Comparison of ENCODE assay signal across 9 cellular contexts in the genomic region with DNA sequence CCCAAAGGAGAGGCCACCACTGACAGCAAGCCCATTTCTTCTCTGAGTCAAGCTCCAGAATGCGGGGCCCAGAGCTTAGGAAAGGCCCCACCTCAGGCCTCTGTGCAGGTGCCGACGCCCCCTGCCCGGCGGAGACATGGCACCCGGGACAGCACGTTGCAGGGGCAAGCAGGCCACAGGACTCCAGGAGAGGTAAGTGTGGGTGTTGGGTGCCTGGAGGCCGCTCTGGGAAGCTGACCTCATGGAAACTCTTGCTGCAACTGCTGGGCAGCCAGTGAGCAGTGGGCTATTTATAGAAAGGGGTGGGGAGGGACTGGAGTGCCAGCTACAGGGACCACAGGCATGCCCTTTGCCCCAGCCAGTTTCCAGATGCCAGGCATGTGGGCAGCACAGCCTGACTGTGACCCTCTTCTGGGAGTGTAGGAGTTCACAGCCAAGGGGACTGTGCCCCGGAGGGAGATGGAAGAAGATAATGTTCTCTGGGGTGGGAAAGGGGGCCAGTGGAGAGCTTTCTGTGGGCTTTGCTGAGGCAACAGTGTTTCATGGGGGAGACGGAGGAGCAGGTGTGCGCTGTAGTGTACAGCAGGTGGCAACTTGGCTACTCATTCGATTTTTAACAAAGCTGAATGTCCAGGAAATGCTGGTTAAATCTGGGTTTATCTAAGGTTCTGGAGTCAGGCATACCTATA. TPM values are rescaled to one million over a fixed set of nuclear protein-coding genes. Genes with fewer than 3 reads are reported as not detected.
A peak's percentile ranks its signal among the peaks of the same experiment; 100 is the strongest.
DNase-seq lines count a peak whose midpoint lies in the region; ATAC-seq, FAIRE-seq and TF ChIP-seq lines count a peak whose summit lies in the region.
"Had no signal": no experiment of that assay in that cellular context is flagged by ENCODE, and none has a peak within 500 bp of the region (broad histone marks: within the 10 kb centered on the region; RNA-seq: fewer than 3 reads in every experiment).

No MANE protein-coding gene starts in this region.

- H3K9me3 ChIP-seq in MG63 (peaks cover 5% of the 10 kb centered on the region), left lung (no peaks in the 10 kb centered on the region), upper lobe of left lung (no peaks in the 10 kb centered on the region)

- intact Hi-C loops in left lung (cut with DNase I) = no loop called here

- TF ChIP-seq EP300 in upper lobe of left lung (IDR thresholded peaks at IDR 0.05) = peak in 3 of 4 donors; percentile 78 to 98 (median 85)

- no peak overlapping the region for H3K4me3 ChIP-seq in MG63
- no peak overlapping the region for H3K4me3 ChIP-seq in bronchial epithelial cell (ENCODE audit: low read depth, low read length)
- no peak overlapping the region for H3K4me3 ChIP-seq in left lung
- H3K4me3 ChIP-seq in upper lobe of left lung = no peak overlapping the region

- H3K27ac ChIP-seq in left lung (peak overlapping the region; percentile 48 to 80), upper lobe of left lung (peak overlapping the region; percentile 54 to 86 (median 68))

- no peaks in the 10 kb centered on the region for H3K27me3 ChIP-seq in MG63
- no peaks in the 10 kb centered on the region for H3K27me3 ChIP-seq in bronchial epithelial cell (ENCODE audit: control insufficient read depth, insufficient read depth, low read length)
- no peaks in the 10 kb centered on the region for H3K27me3 ChIP-seq in left lung
- H3K27me3 ChIP-seq in upper lobe of left lung = no peaks in the 10 kb centered on the region

- H3K4me1 ChIP-seq in left lung (peaks cover 14 to 15% of the 10 kb centered on the region in 2 donors), upper lobe of left lung (peaks cover 14 to 29% (median 24%) of the 10 kb centered on the region in 4 donors)

- peak; percentile 73 for DNase-seq in MG63
- peak; percentile 8 for DNase-seq in bronchial epithelial cell (ENCODE audit: low read depth)
- DNase-seq in left lung = peak; percentile 76 to 87
- peak; percentile 81 to 93 for DNase-seq in upper lobe of left lung
- no peak for DNase-seq in germinal center (ENCODE audit: low spot score)
- no peak for DNase-seq in D341Med (ENCODE audit: low spot score)
- no peak for DNase-seq in NCI-H2029 (lab: John Stamatoyannopoulos, UW)
- DNase-seq: NCI-H1694 treated with DMSO at 0.1 percent for 48 hours had no signal

- ATAC-seq in left lung (peak; percentile 91), upper lobe of left lung (ENCODE audit: low FRiP score in 2 of 2) (peak; percentile 78 to 86)

- TF ChIP-seq POLR2A in upper lobe of left lung (IDR thresholded peaks at IDR 0.05) = peak in 1 of 4 donors; percentile 42

- no peak for FAIRE-seq in bronchial epithelial cell (lab: Jason Lieb, UNC)

- WGBS in upper lobe of left lung, 2 donors = 63 to 67% methylated on average over 6 to 8 of the region's 12 CpGs

- H3K36me3 ChIP-seq in MG63 (no peaks in the 10 kb centered on the region), bronchial epithelial cell (ENCODE audit: control insufficient read depth, insufficient read depth, low read length) (no peaks in the 10 kb centered on the region), left lung (no peaks in the 10 kb centered on the region), upper lobe of left lung (peaks cover 0 to 8% (median 0%) of the 10 kb centered on the region in 4 donors)

- TF ChIP-seq CTCF in bronchial epithelial cell (IDR thresholded peaks at IDR 0.05; ENCODE audit: insufficient read depth, low read length, severe bottlenecking) = no peak
- no peak for TF ChIP-seq CTCF in left lung (IDR thresholded peaks at IDR 0.05)
- no peak for TF ChIP-seq CTCF in upper lobe of left lung (IDR thresholded peaks at IDR 0.05)

RNA-seq across cellular contexts. Expression of a gene that starts 23.7 kb away (rescaled TPM):
- total RNA-seq in MG63 (2014; rRNA removed; shearing (Covaris generic); ENCODE audit: low replicate concordance) = 1.1 TPM in 1 of 2 replicates, not detected in the other
- 0.26 TPM in 2 replicates for total RNA-seq in bronchial epithelial cell
- total RNA-seq in left lung = 10 to 100 TPM in 1 of 2 donors, 1 to 10 TPM in 1; 6.9 to 14.3 TPM
- total RNA-seq in upper lobe of left lung = 10 to 100 TPM in 5 of 6 donors, 1 to 10 TPM in 1; 7.9 to 36.4 (median 13.0) TPM

RNA-seq across cellular contexts. Expression of a gene that starts 43.6 kb away (rescaled TPM):
- total RNA-seq in MG63 (2014; rRNA removed; shearing (Covaris generic); ENCODE audit: low replicate concordance) = not detected in 2 replicates
- not detected in 2 replicates for total RNA-seq in bronchial epithelial cell
- not detected for total RNA-seq in left lung
- not detected for total RNA-seq in upper lobe of left lung
- total RNA-seq: activated CD8-positive, alpha-beta memory T cell treated with anti-CD3 and anti-CD28 coated beads for 36 hours had no signal

Comparison
In these comparisons a context has a peak if more than half of its experiments do, and no peak if none do; other contexts are left out.
1. DNase-seq: peak in MG63 (single experiment), bronchial epithelial cell (single experiment), left lung (2 of 2) and upper lobe of left lung (2 of 2); none in germinal center (single experiment), D341Med (single experiment) and NCI-H2029 (single experiment).